ENCODE assay signal across 21 cellular contexts in genomic region chr12:9999016-9999415, GRCh38. TPM values are rescaled to one million over a fixed set of nuclear protein-coding genes. Genes with fewer than 3 reads are reported as not detected.
DNase-seq lines count a peak whose midpoint lies in the region; ATAC-seq and TF ChIP-seq lines count a peak whose summit lies in the region.
"Had no signal": no experiment of that assay in that cellular context is flagged by ENCODE, and none has a peak within 500 bp of the region (broad histone marks: within the 10 kb centered on the region; RNA-seq: fewer than 3 reads in every experiment).

Gene CLEC1B, minus strand, starts transcription at chr12:9999121. Its CDS starts 21 bp downstream, at chr12:9999100.

- no peak within 1 kb of the TSS for H3K18ac ChIP-seq in mesendoderm (ENCODE audit: low read length)

- H3K4me1 ChIP-seq in mesendoderm (ENCODE audit: control insufficient read depth, low read depth, low read length): no peaks in the 10 kb centered on the region
- no peaks in the 10 kb centered on the region for H3K4me1 ChIP-seq in body of pancreas
- H3K4me1 ChIP-seq: BLaER1 had no signal

- H3K79me2 ChIP-seq in mesendoderm (ENCODE audit: control insufficient read depth, insufficient read depth, low read length): no peaks in the 10 kb centered on the region

- H4K8ac ChIP-seq in mesendoderm (ENCODE audit: low read depth, low read length): no peak within 1 kb of the TSS

- H3K4me3 ChIP-seq in mesendoderm (ENCODE audit: low read length): no peak within 1 kb of the TSS
- no peak within 1 kb of the TSS for H3K4me3 ChIP-seq in body of pancreas
- H3K4me3 ChIP-seq: BLaER1 had no signal

- no peak within 1 kb of the TSS for H3K23ac ChIP-seq in mesendoderm (ENCODE audit: low read length)

- no peaks in the 10 kb centered on the region for H3K36me3 Mint-ChIP-seq in activated T-cell treated with anti-CD3 and anti-CD28 coated beads, Interleukin-2, amount 50 U/mL, for 72 hours (ENCODE audit: insufficient read depth in 2 of 2)
- H3K36me3 Mint-ChIP-seq: CD4-positive, alpha-beta memory T cell had no signal

- WGBS in mesendoderm (ENCODE audit: extremely low coverage, insufficient coverage, low lambda C conversion rate): no CpG with 5 or more reads among the region's 3 CpGs
- 69 to 80% methylated on average over 3 of the region's 3 CpGs for WGBS in body of pancreas, 2 donors

- no peak within 1 kb of the TSS for H3K4me2 ChIP-seq in mesendoderm (ENCODE audit: low read length)
- H3K4me2 ChIP-seq: BLaER1 had no signal

- H3K27me3 Mint-ChIP-seq in activated T-cell treated with anti-CD3 and anti-CD28 coated beads, Interleukin-2, amount 50 U/mL, for 72 hours (ENCODE audit: low read depth): no peaks in the 10 kb centered on the region

- H3K36me3 ChIP-seq in mesendoderm (ENCODE audit: control insufficient read depth, insufficient read depth, low read length) (no peaks in the 10 kb centered on the region), body of pancreas (replicated peaks in 1 of 2; ENCODE audit: insufficient read depth in 1 of 2, low read depth in 2 of 2) (no peaks in the 10 kb centered on the region)
- H3K36me3 ChIP-seq: BLaER1 had no signal

- TF ChIP-seq CTCF in body of pancreas (IDR thresholded peaks at IDR 0.05): no peak

- H3K9me3 ChIP-seq in body of pancreas: no peaks in the 10 kb centered on the region
- H3K9me3 ChIP-seq: BLaER1 had no signal

- H2AK5ac ChIP-seq in mesendoderm (ENCODE audit: low read length): no peak within 1 kb of the TSS

- H4K5ac ChIP-seq in mesendoderm (ENCODE audit: low read length): no peak within 1 kb of the TSS

- peak within 1 kb of the TSS; percentile 66 for H3K27ac Mint-ChIP-seq in activated T-cell treated with anti-CD3 and anti-CD28 coated beads, Interleukin-2, amount 50 U/mL, for 72 hours
- H3K27ac Mint-ChIP-seq: HFFc6 had no signal

- H3K27ac ChIP-seq in mesendoderm (ENCODE audit: low read depth, low read length): no peak within 1 kb of the TSS
- H3K27ac ChIP-seq in body of pancreas: no peak within 1 kb of the TSS
- H3K27ac ChIP-seq: BLaER1, HL-60 had no signal

- no peak within 1 kb of the TSS for H3K56ac ChIP-seq in mesendoderm (ENCODE audit: low read length)

- DNase-seq in activated T-cell treated with anti-CD3 and anti-CD28 coated beads, Interleukin-2, amount 50 U/mL, for 72 hours: no peak
- no peak for DNase-seq in activated T-cell treated with anti-CD3 and anti-CD28 coated beads, Interleukin-2, amount 50 U/mL, for 48 hours
- DNase-seq in amniotic epithelial cell (ENCODE audit: low read depth): peak; percentile 21
- no peak for DNase-seq in mesendoderm
- no peak for DNase-seq in dedifferentiated amniotic fluid mesenchymal stem cell (ENCODE audit: extremely low spot score)
- no peak for DNase-seq in body of pancreas
- no peak for DNase-seq in NCI-H2081 treated with DMSO at 0.1 percent for 48 hours (lab: John Stamatoyannopoulos, UW)
- DNase-seq: 8988T; CD4-positive, alpha-beta memory T cell; DMS79 treated with DMSO at 0.1 percent for 48 hours; GF-D8; GOT3; H7; HFFc6 had no signal

- H3K79me1 ChIP-seq in mesendoderm (ENCODE audit: low read length): no peaks in the 10 kb centered on the region

- H2BK15ac ChIP-seq in mesendoderm (replicated peaks; ENCODE audit: low read depth): no peak within 1 kb of the TSS

- no peak for ATAC-seq in activated T-cell treated with anti-CD3 and anti-CD28 coated beads, Interleukin-2, amount 50 U/mL, for 72 hours (replicated peaks in 1 of 2)
- ATAC-seq in body of pancreas: no peak
- ATAC-seq: HCT116 had no signal

- H3K4ac ChIP-seq in mesendoderm (ENCODE audit: low read depth, low read length): peak within 1 kb of the TSS; percentile 12

- no peaks in the 10 kb centered on the region for H3K9me3 Mint-ChIP-seq in activated T-cell treated with anti-CD3 and anti-CD28 coated beads, Interleukin-2, amount 50 U/mL, for 72 hours
- H3K9me3 Mint-ChIP-seq: CD14-positive monocyte; CD4-positive, alpha-beta memory T cell; HFFc6 had no signal

- no peak within 1 kb of the TSS for H3K9ac ChIP-seq in mesendoderm (ENCODE audit: low read length)
- H3K9ac ChIP-seq: BLaER1 had no signal

- H2BK120ac ChIP-seq in mesendoderm (ENCODE audit: low read depth, low read length): no peak within 1 kb of the TSS

- H3K27me3 ChIP-seq in mesendoderm (ENCODE audit: insufficient read depth, low read length, poor library complexity) (no peaks in the 10 kb centered on the region), body of pancreas (no peaks in the 10 kb centered on the region)
- H3K27me3 ChIP-seq: BLaER1 had no signal

- no peak within 1 kb of the TSS for H2BK5ac ChIP-seq in mesendoderm (ENCODE audit: low read length)

- no peaks in the 10 kb centered on the region for H3K4me1 Mint-ChIP-seq in activated T-cell treated with anti-CD3 and anti-CD28 coated beads, Interleukin-2, amount 50 U/mL, for 72 hours (ENCODE audit: low read depth)
- H3K4me1 Mint-ChIP-seq: CD4-positive, alpha-beta memory T cell had no signal

- intact Hi-C loops in body of pancreas (cut with DNase I): no loop called here

- TF ChIP-seq POLR2A in body of pancreas (IDR thresholded peaks at IDR 0.05): no peak

- no peak within 1 kb of the TSS for H3K4me3 Mint-ChIP-seq in activated T-cell treated with anti-CD3 and anti-CD28 coated beads, Interleukin-2, amount 50 U/mL, for 72 hours
- H3K4me3 Mint-ChIP-seq: CD14-positive monocyte; CD4-positive, alpha-beta memory T cell; HFFc6 had no signal

RNA-seq across cellular contexts. Expression of gene CLEC1B, which starts in this region (rescaled TPM):
- total RNA-seq in activated T-cell treated with anti-CD3 and anti-CD28 coated beads, Interleukin-2, amount 50 U/mL, for 72 hours: not detected
- not detected for polyA plus RNA-seq in mesendoderm (2013, experiment 1 of 2)
- polyA plus RNA-seq in mesendoderm (2013, experiment 2 of 2): not detected
- total RNA-seq in body of pancreas: not detected
- total RNA-seq: A673; CD4-positive, alpha-beta memory T cell; H7; HFFc6; HT1080 had no signal
- polyA plus RNA-seq: AG04450; CD4-positive, alpha-beta memory T cell had no signal
